In the genomic region with DNA sequence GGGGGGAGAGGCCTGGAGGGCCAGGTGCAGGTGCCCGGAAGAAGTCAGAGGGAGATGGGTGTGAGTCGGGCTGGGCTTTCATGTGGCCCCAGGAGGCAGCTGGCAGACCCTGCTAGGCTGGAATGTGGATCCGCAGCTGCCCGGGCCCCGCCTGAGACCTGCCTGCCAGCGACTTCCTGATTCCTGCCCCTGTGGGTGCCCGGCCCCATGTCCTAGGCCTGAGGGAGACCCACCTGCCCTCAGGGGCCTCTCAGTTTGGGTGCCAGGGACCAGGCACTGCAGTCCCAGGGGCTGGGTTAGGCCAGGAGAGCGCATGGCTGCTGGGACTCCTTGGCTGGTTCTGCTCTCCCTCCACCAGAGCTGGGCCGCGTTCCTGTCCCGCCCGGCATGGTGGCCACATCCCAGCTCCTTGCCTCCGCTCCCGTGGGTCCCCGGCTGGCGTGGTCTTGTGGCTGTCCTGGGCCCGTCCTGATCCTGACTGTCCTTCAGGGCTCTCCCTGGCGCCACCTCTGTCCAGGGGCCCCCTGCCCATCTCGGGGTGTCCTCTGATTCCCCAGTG, we compare ENCODE assay signal across 1 cellular context.
TF ChIP-seq lines count a peak whose summit lies in the region.

No MANE protein-coding gene starts in this region.

TF ChIP-seq in HEK293, 187 proteins besides CTCF, POLR2A, EP300 and RAD21 (continued from another document):
- no peak for TF ChIP-seq PRDM2 (tag by site-specific recombination; IDR thresholded peaks at IDR 0.05; ENCODE audit: borderline replicate concordance)
TF ChIP-seq in HEK293: peak in this region for 1.
